In genomic region chr22:44714703-44715350, GRCh38 we compare ENCODE assay signal across 34 cellular contexts. TPM values are rescaled to one million over a fixed set of nuclear protein-coding genes. Genes with fewer than 3 reads are reported as not detected.
DNase-seq lines count a peak whose midpoint lies in the region; ATAC-seq, FAIRE-seq and TF ChIP-seq lines count a peak whose summit lies in the region.
"Had no signal": no experiment of that assay in that cellular context is flagged by ENCODE, and none has a peak within 500 bp of the region (broad histone marks: within the 10 kb centered on the region; RNA-seq: fewer than 3 reads in every experiment).

No MANE protein-coding gene starts in this region.

- intact Hi-C loops in CD8-positive, alpha-beta T cell (cut with DNase I, micrococcal nuclease), result no loop called here
- intact Hi-C loops in K562 (cut with micrococcal nuclease), result no loop called here

- TF ChIP-seq CTCF in CD8-positive, alpha-beta T cell (IDR thresholded peaks at IDR 0.05), result no peak
- TF ChIP-seq CTCF in K562 (IDR thresholded peaks at IDR 0.05 in 2 of 3, conservative IDR thresholded peaks at IDR 0.05 in 1 of 3; ENCODE audit: insufficient read depth in 2 of 3, low read depth in 1 of 3, low read length in 3 of 3), result no peak

- H3K4me3 Mint-ChIP-seq in CD8-positive, alpha-beta T cell, result no peak overlapping the region
- H3K4me3 Mint-ChIP-seq: activated naive CD8-positive, alpha-beta T cell treated with anti-CD3 and anti-CD28 coated beads, Interleukin-2, amount 10 ng/mL, durations not matched to agents 7 days and 5 days; CD14-positive monocyte; H9 had no signal

- CTCF ChIA-PET in CD8-positive, alpha-beta T cell (lab: Charles Lee), result interaction anchor here (2.1 to 2.4 kb wide), 2 partner anchors 21 to 30 kb away, joined by 9 to 10 read pairs; no protein-coding TSS in a partner anchor
- CTCF ChIA-PET in K562 (lab: Yijun Ruan, JAX; ENCODE audit: low intra/inter-chr PET ratio), result no interaction called here

- no peak overlapping the region for H3K4me2 ChIP-seq in K562 (ENCODE audit: insufficient read depth, low read length)
- H3K4me2 ChIP-seq: hepatocyte had no signal

- no peak overlapping the region for H2AFZ ChIP-seq in K562 (ENCODE audit: low read depth, low read length)
- H2AFZ ChIP-seq: hepatocyte had no signal

- H3K36me3 Mint-ChIP-seq in CD8-positive, alpha-beta T cell, result peaks cover 38% of the 10 kb centered on the region
- H3K36me3 Mint-ChIP-seq: activated naive CD8-positive, alpha-beta T cell treated with anti-CD3 and anti-CD28 coated beads, Interleukin-2, amount 10 ng/mL, durations not matched to agents 7 days and 5 days; CD14-positive monocyte had no signal

- H3K9me1 ChIP-seq in K562 (ENCODE audit: control insufficient read depth, insufficient read depth, low read length), result no peaks in the 10 kb centered on the region

- no TSS peak for BruUV-seq in K562 (replicated peaks; lab: Mats Ljungman, UMichigan)

- in situ Hi-C loops in K562 (cut with MboI), result no loop called here

- H3K9ac ChIP-seq in K562 (ENCODE audit: insufficient read depth in 1 of 2, low read depth in 2 of 2, low read length in 2 of 2), result no peak overlapping the region; a peak in 1 of 4 replicates

- H3K27me3 Mint-ChIP-seq in CD8-positive, alpha-beta T cell (ENCODE audit: low read depth), result no peaks in the 10 kb centered on the region
- H3K27me3 Mint-ChIP-seq: activated naive CD8-positive, alpha-beta T cell treated with anti-CD3 and anti-CD28 coated beads, Interleukin-2, amount 10 ng/mL, durations not matched to agents 7 days and 5 days had no signal

- no peaks in the 10 kb centered on the region for H3K9me3 ChIP-seq in CD8-positive, alpha-beta T cell (ENCODE audit: low read length)
- H3K9me3 ChIP-seq in K562 (replicated peaks; ENCODE audit: control insufficient read depth, insufficient read depth, low read depth, low read length) (no peaks in the 10 kb centered on the region), small intestine (ENCODE audit: control insufficient read depth, low read depth) (no peaks in the 10 kb centered on the region)
- H3K9me3 ChIP-seq: Peyer's patch, psoas muscle, SJCRH30 had no signal

- POLR2A ChIA-PET in CD8-positive, alpha-beta T cell (lab: Charles Lee), result no interaction called here
- POLR2A ChIA-PET in K562 (lab: Yijun Ruan, JAX), result interaction anchor here (0.6 to 1.0 kb wide), 3 partner anchors 9 to 16 kb away, joined by 3 read pairs; no protein-coding TSS in a partner anchor

- no peak overlapping the region for H3K4me3 ChIP-seq in CD8-positive, alpha-beta T cell (ENCODE audit: low read depth, low read length)
- H3K4me3 ChIP-seq in K562 (no peak overlapping the region), small intestine (ENCODE audit: low read depth in 1 of 2, low read length in 2 of 2) (no peak overlapping the region)
- H3K4me3 ChIP-seq: hepatocyte, Peyer's patch, psoas muscle, SJCRH30 had no signal

- no peak for ATAC-seq in CD8-positive, alpha-beta T cell
- ATAC-seq in K562 (no peak), HG03139 (IDR thresholded peaks at IDR 0.05; ENCODE audit: unreplicated experiment) (no peak)
- ATAC-seq: psoas muscle; stimulated activated naive CD8-positive, alpha-beta T cell treated with anti-CD3 and anti-CD28 coated beads, Interleukin-15, Interleukin-2, amounts not matched to agents 100 U/mL and 50 U/mL, for 24 hours had no signal

- H3K9me3 Mint-ChIP-seq in CD8-positive, alpha-beta T cell, result no peaks in the 10 kb centered on the region
- H3K9me3 Mint-ChIP-seq: activated naive CD8-positive, alpha-beta T cell treated with anti-CD3 and anti-CD28 coated beads, Interleukin-2, amount 10 ng/mL, durations not matched to agents 7 days and 5 days; CD14-positive monocyte; H9 had no signal

- H3K36me3 ChIP-seq in CD8-positive, alpha-beta T cell (ENCODE audit: insufficient read depth, low read length), result peaks cover 10% of the 10 kb centered on the region
- H3K36me3 ChIP-seq in K562 (ENCODE audit: control insufficient read depth, insufficient read depth, low read length), result peaks cover 7% of the 10 kb centered on the region; the same call in 1 of the 3 replicates
- H3K36me3 ChIP-seq in small intestine (ENCODE audit: control insufficient read depth in 2 of 2, insufficient read depth in 2 of 2, low read length in 2 of 2), result peaks cover 0 to 8% of the 10 kb centered on the region in 2 donors

- peak overlapping the region; percentile 27 for H3K27ac Mint-ChIP-seq in CD8-positive, alpha-beta T cell
- H3K27ac Mint-ChIP-seq: activated naive CD8-positive, alpha-beta T cell treated with anti-CD3 and anti-CD28 coated beads, Interleukin-2, amount 10 ng/mL, durations not matched to agents 7 days and 5 days; CD14-positive monocyte had no signal

- peaks cover 3% of the 10 kb centered on the region; the same call in 1 of the 3 replicates for H3K79me2 ChIP-seq in K562 (ENCODE audit: control insufficient read depth, insufficient read depth, low read length)

- FAIRE-seq in K562 (lab: Jason Lieb, UNC) (no peak), small intestine (lab: Jason Lieb, UNC) (no peak)

- H3K4me1 ChIP-seq in CD8-positive, alpha-beta T cell (ENCODE audit: insufficient read depth, low read length), result peaks cover 29% of the 10 kb centered on the region
- H3K4me1 ChIP-seq in K562 (replicated peaks in 1 of 2; ENCODE audit: control insufficient read depth in 2 of 2, insufficient read depth in 2 of 2, low read length in 2 of 2) (peaks cover 5 to 33% of the 10 kb centered on the region in 2 experiments; a peak in 3 of 5 replicates), small intestine (ENCODE audit: control insufficient read depth in 2 of 2, insufficient read depth in 1 of 2, low read depth in 1 of 2, low read length in 1 of 2) (peaks cover 13% of the 10 kb centered on the region in 2 donors)
- H3K4me1 ChIP-seq: psoas muscle had no signal

- no peak for TF ChIP-seq POLR2A in K562 (conservative IDR thresholded peaks at IDR 0.05)

- peaks cover 16% of the 10 kb centered on the region for H4K20me1 ChIP-seq in K562 (replicated peaks; ENCODE audit: control insufficient read depth, insufficient read depth, low read length)

- TF ChIP-seq RAD21 in K562 (CRISPR knock-in tag; conservative IDR thresholded peaks at IDR 0.05 in 1 of 2, IDR thresholded peaks at IDR 0.05 in 1 of 2), result no peak

- H3K4me1 Mint-ChIP-seq in CD8-positive, alpha-beta T cell (ENCODE audit: low read depth), result peaks cover 38% of the 10 kb centered on the region

- H3K27me3 ChIP-seq in CD8-positive, alpha-beta T cell (ENCODE audit: insufficient read depth, low read length), result no peaks in the 10 kb centered on the region
- H3K27me3 ChIP-seq in K562 (ENCODE audit: control insufficient read depth in 2 of 2, insufficient read depth in 2 of 2, low read length in 2 of 2) (no peaks in the 10 kb centered on the region), small intestine (ENCODE audit: control insufficient read depth in 2 of 2, insufficient read depth in 2 of 2, low read length in 2 of 2) (no peaks in the 10 kb centered on the region)
- H3K27me3 ChIP-seq: hepatocyte, Peyer's patch, SJCRH30 had no signal

- TF ChIP-seq EP300 in K562 (IDR thresholded peaks at IDR 0.05; ENCODE audit: low read length), result no peak

- H3K27ac ChIP-seq in CD8-positive, alpha-beta T cell (ENCODE audit: low read depth, low read length), result no peak overlapping the region
- H3K27ac ChIP-seq in K562 (ENCODE audit: extremely low read depth, low read depth, low read length), result no peak overlapping the region
- H3K27ac ChIP-seq in small intestine (ENCODE audit: low read depth in 1 of 2, low read length in 1 of 2), result peak overlapping the region in 1 of 2 donors; percentile 22
- H3K27ac ChIP-seq: 22Rv1, hepatocyte, HL-60, psoas muscle, SJCRH30 had no signal

- 82% methylated on average over 11 of the region's 18 CpGs for WGBS in K562 (ENCODE audit: insufficient coverage, low coverage, missing lambda C conversion rate)
- 67 to 83% (median 75%) methylated on average over 17 to 18 of the region's 18 CpGs for WGBS in small intestine, 3 donors

- DNase-seq in NCI-H748 (lab: John Stamatoyannopoulos, UW; ENCODE audit: unreplicated experiment) (peak; percentile 7), NCI-H748 treated with DMSO at 0.1 percent for 48 hours (lab: John Stamatoyannopoulos, UW) (no peak), K562 (ENCODE audit: extremely low read depth in 1 of 4, low spot score in 3 of 4) (no peak), myocyte (ENCODE audit: low read depth) (peak; percentile 67), DMS114 treated with DMSO at 0.1 percent for 48 hours (lab: John Stamatoyannopoulos, UW; ENCODE audit: unreplicated experiment) (no peak), small intestine (no peak)
- DNase-seq in CD8-positive, alpha-beta T cell, result peak in 1 of 7 experiments; percentile 10
- DNase-seq: activated CD4-positive, alpha-beta T cell treated with anti-CD3 and anti-CD28 coated beads for 48 hours; activated effector memory CD4-positive, alpha-beta T cell treated with Interleukin-2 at 50 U/mL for 16 hours; activated naive CD8-positive, alpha-beta T cell treated with anti-CD3 and anti-CD28 coated beads, Interleukin-2, amount 10 ng/mL, durations not matched to agents 7 days and 5 days; activated T-cell treated with anti-CD3 and anti-CD28 coated beads, Interleukin-2, amount 50 U/mL, for 1 hour; Calu3; cortex of kidney; DMS79 treated with DMSO at 0.1 percent for 48 hours; foreskin melanocyte; GF-D8; H9; Kasumi-1; NCI-H1417 treated with DMSO at 0.1 percent for 48 hours; NCI-H2081; NCI-H226; NCI-H526 treated with DMSO at 0.1 percent for 48 hours; Peyer's patch; psoas muscle; SJCRH30; stimulated activated naive CD8-positive, alpha-beta T cell treated with anti-CD3 and anti-CD28 coated beads, Interleukin-15, Interleukin-2, amounts not matched to agents 100 U/mL and 50 U/mL, for 24 hours; SW 1271; T1000 had no signal

RNA-seq across cellular contexts. Expression of gene PRR5, which starts 12.8 kb away (rescaled TPM):
- 10 to 100 TPM; 47.6 to 49.3 TPM for total RNA-seq in CD8-positive, alpha-beta T cell
- 27.6 and 71.3 TPM in 2 replicates for total RNA-seq in K562 (2011; cell fraction: chromatin; rRNA removed; ENCODE audit: low replicate concordance)
- 52.4 and 59.9 TPM in 2 replicates for total RNA-seq in K562 (2011; cell fraction: nucleolus; rRNA removed)
- total RNA-seq in K562 (2011; cell fraction: nucleoplasm; rRNA removed), result 38.4 and 39.2 TPM in 2 replicates
- total RNA-seq in K562 (2014; rRNA removed) (13.3 and 18.4 TPM in 2 replicates), K562 (2014; rRNA removed; fragmentation: Illumina TruSeq; extraction: Trizol) (3.1 and 4.6 TPM in 2 replicates), K562 (2015; rRNA removed; fragmentation: Illumina TruSeq; extraction: Trizol) (7.5 and 9.5 TPM in 2 replicates), K562 (2021) (21.0 and 26.2 TPM in 2 replicates), myocyte (54.3 and 78.2 TPM in 2 replicates)
- polyA plus RNA-seq in K562 (2011; rRNA removed) (10.1 and 14.5 TPM in 2 replicates), K562 (2014; fragmentation: Illumina TruSeq; extraction: Trizol) (6.6 and 9.5 TPM in 2 replicates), K562 (2014; fragmentation: Nextera tagmentation; extraction: Ambion mirVana) (under 1 TPM; 0.13 to 0.49 TPM), K562 (2014; rRNA removed) (18.6 and 20.3 TPM in 2 replicates), small intestine (10 to 100 TPM; 37.0 to 80.5 (median 73.1) TPM)
- polyA plus RNA-seq in K562 (2011; cell fraction: cytosol; rRNA removed), result 14.2 and 35.6 TPM in 2 replicates
- polyA plus RNA-seq in K562 (2011; cell fraction: nucleus; rRNA removed), result 22.8 and 38.7 TPM in 2 replicates
- polyA plus RNA-seq in K562 (2012), result 10.9 and 11.6 TPM in 2 replicates
- polyA minus RNA-seq in K562 (2011; rRNA and poly(A)+ RNA removed), result 9.7 and 11.6 TPM in 2 replicates
- 14.1 and 21.0 TPM in 2 replicates for polyA minus RNA-seq in K562 (2011; cell fraction: cytosol; rRNA and poly(A)+ RNA removed)
- 22.3 and 30.8 TPM in 2 replicates for polyA minus RNA-seq in K562 (2011; cell fraction: nucleus; rRNA and poly(A)+ RNA removed)
- polyA plus RNA-seq in myocyte (2012), result 51.6 TPM

RNA-seq across cellular contexts. Expression of gene ARHGAP8, which starts 37.5 kb away (rescaled TPM):
- 10 to 100 TPM; 14.4 to 15.4 TPM for total RNA-seq in CD8-positive, alpha-beta T cell
- total RNA-seq in K562 (2011; cell fraction: chromatin; rRNA removed; ENCODE audit: low replicate concordance), result 8.0 and 13.9 TPM in 2 replicates
- 5.8 and 7.1 TPM in 2 replicates for total RNA-seq in K562 (2011; cell fraction: nucleolus; rRNA removed)
- total RNA-seq in K562 (2011; cell fraction: nucleoplasm; rRNA removed), result 7.0 and 9.0 TPM in 2 replicates
- total RNA-seq in K562 (2014; rRNA removed) (0.36 and 0.78 TPM in 2 replicates), K562 (2014; rRNA removed; fragmentation: Illumina TruSeq; extraction: Trizol) (0.26 and 0.62 TPM in 2 replicates), K562 (2015; rRNA removed; fragmentation: Illumina TruSeq; extraction: Trizol) (0.30 and 0.43 TPM in 2 replicates), K562 (2021) (1.5 and 2.2 TPM in 2 replicates), myocyte (0.13 and 1.9 TPM in 2 replicates)
- polyA plus RNA-seq in K562 (2011; rRNA removed) (0.77 and 1.5 TPM in 2 replicates), K562 (2014; fragmentation: Illumina TruSeq; extraction: Trizol) (0.74 and 0.75 TPM in 2 replicates), K562 (2014; fragmentation: Nextera tagmentation; extraction: Ambion mirVana) (under 1 TPM; 0.15 to 0.18 TPM), K562 (2014; rRNA removed) (1.1 and 1.5 TPM in 2 replicates), small intestine (10 to 100 TPM in 1 of 3 donors, 1 to 10 TPM in 2; 1.6 to 11.9 (median 6.8) TPM)
- 1.2 and 1.3 TPM in 2 replicates for polyA plus RNA-seq in K562 (2011; cell fraction: cytosol; rRNA removed)
- polyA plus RNA-seq in K562 (2011; cell fraction: nucleus; rRNA removed), result 2.4 and 3.8 TPM in 2 replicates
- 0.48 and 1.4 TPM in 2 replicates for polyA plus RNA-seq in K562 (2012)
- 0.18 and 0.42 TPM in 2 replicates for polyA minus RNA-seq in K562 (2011; rRNA and poly(A)+ RNA removed)
- not detected in 2 replicates for polyA minus RNA-seq in K562 (2011; cell fraction: cytosol; rRNA and poly(A)+ RNA removed)
- 0.54 and 1.4 TPM in 2 replicates for polyA minus RNA-seq in K562 (2011; cell fraction: nucleus; rRNA and poly(A)+ RNA removed)
- polyA plus RNA-seq in myocyte (2012), result 2.8 TPM
- polyA plus RNA-seq: aorta, CD14-positive monocyte, psoas muscle had no signal

Comparison
In these comparisons a context has a peak if more than half of its experiments do, and no peak if none do; other contexts are left out.
1. DNase-seq: peak in NCI-H748 (single experiment) and myocyte (single experiment); none in NCI-H748 treated with DMSO at 0.1 percent for 48 hours (single experiment), K562 (0 of 4), DMS114 treated with DMSO at 0.1 percent for 48 hours (single experiment) and small intestine (single experiment).